1 cellular context compared by ENCODE assay signal in the genomic region with DNA sequence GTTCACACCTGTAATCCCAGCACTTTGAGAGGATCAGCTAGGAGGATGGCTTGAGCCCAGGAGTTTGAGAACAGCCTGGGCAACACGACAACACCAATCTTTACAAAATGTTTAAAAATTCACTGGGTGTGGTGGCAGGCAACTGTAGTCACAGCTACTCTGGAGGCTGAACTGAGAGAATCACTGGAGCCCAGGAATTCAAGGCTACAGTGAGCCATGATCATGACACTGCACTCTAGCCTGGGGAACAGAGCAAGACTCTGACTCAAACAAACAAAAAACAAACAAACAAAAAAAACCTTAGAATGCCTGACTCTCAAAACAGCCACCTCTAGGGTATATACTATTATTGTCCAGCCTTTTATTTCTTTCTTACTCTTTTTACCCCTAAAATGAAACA.
TF ChIP-seq lines count a peak whose summit lies in the region.

No MANE protein-coding gene starts in this region.

TF ChIP-seq in K562, 482 proteins besides CTCF, POLR2A, EP300 and RAD21:
- TF ChIP-seq HMGN3 (IDR thresholded peaks at IDR 0.05; ENCODE audit: borderline replicate concordance, extremely low read depth, insufficient read length, low read depth, low read length) (no peak), ZNF232 (CRISPR knock-in tag; IDR thresholded peaks at IDR 0.05) (no peak), NFE2 (IDR thresholded peaks at IDR 0.05; ENCODE audit: low read depth) (peak; percentile 44), TARDBP (IDR thresholded peaks at IDR 0.05) (no peak)
- TF ChIP-seq, protein P1, sequence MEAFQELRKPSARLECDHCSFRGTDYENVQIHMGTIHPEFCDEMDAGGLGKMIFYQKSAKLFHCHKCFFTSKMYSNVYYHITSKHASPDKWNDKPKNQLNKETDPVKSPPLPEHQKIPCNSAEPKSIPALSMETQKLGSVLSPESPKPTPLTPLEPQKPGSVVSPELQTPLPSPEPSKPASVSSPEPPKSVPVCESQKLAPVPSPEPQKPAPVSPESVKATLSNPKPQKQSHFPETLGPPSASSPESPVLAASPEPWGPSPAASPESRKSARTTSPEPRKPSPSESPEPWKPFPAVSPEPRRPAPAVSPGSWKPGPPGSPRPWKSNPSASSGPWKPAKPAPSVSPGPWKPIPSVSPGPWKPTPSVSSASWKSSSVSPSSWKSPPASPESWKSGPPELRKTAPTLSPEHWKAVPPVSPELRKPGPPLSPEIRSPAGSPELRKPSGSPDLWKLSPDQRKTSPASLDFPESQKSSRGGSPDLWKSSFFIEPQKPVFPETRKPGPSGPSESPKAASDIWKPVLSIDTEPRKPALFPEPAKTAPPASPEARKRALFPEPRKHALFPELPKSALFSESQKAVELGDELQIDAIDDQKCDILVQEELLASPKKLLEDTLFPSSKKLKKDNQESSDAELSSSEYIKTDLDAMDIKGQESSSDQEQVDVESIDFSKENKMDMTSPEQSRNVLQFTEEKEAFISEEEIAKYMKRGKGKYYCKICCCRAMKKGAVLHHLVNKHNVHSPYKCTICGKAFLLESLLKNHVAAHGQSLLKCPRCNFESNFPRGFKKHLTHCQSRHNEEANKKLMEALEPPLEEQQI (IDR thresholded peaks at IDR 0.05), result no peak
